ENCODE assay signal across 15 cellular contexts in genomic region chr2:31694444-31694843, GRCh38.
DNase-seq lines count a peak whose midpoint lies in the region; ATAC-seq and TF ChIP-seq lines count a peak whose summit lies in the region.
"Had no signal": no experiment of that assay in that cellular context is flagged by ENCODE, and none has a peak within 500 bp of the region (broad histone marks: within the 10 kb centered on the region; RNA-seq: fewer than 3 reads in every experiment).

No MANE protein-coding gene starts in this region.

- H3K4me1 ChIP-seq in A673 (ENCODE audit: insufficient read depth, low read length, poor library complexity, severe bottlenecking) = no peaks in the 10 kb centered on the region

- no peak for ATAC-seq in activated T-helper 17 cell treated with anti-CD3 and anti-CD28 coated beads, Interleukin-2, amount 50 U/mL, for 72 hours (replicated peaks)
- ATAC-seq in HG02678 (IDR thresholded peaks at IDR 0.05; ENCODE audit: unreplicated experiment) = no peak
- ATAC-seq: activated naive CD8-positive, alpha-beta T cell treated with anti-CD3 and anti-CD28 coated beads, Interleukin-2, amount 50 U/mL, for 24 hours; natural killer cell; stimulated activated memory B cell treated with anti-CD40 and anti-IgM and Interleukin-4, amounts not matched to agents 10 μg/mL and 1 μg/mL and 100 μg/mL, for 72 hours had no signal

- POLR2A ChIA-PET in A673 (lab: Charles Lee; ENCODE audit: low non-redundant PET) (no interaction called here), HEK293T (lab: Yijun Ruan, JAX) (no interaction called here)

- H3K4me3 Mint-ChIP-seq in activated T-helper 17 cell treated with anti-CD3 and anti-CD28 coated beads, Interleukin-2, amount 50 U/mL, for 72 hours = no peak overlapping the region
- no peak overlapping the region for H3K4me3 Mint-ChIP-seq in activated T-cell treated with anti-CD3 and anti-CD28 coated beads, Interleukin-2, amount 50 U/mL, for 24 hours
- H3K4me3 Mint-ChIP-seq: activated naive CD8-positive, alpha-beta T cell treated with anti-CD3 and anti-CD28 coated beads, Interleukin-2, amount 50 U/mL, for 24 hours; natural killer cell; stimulated activated memory B cell treated with anti-CD40 and anti-IgM and Interleukin-4, amounts not matched to agents 10 μg/mL and 1 μg/mL and 100 μg/mL, for 72 hours; T-helper 1 cell treated with Interleukin-12 subunit alpha and Interleukin-12 subunit beta and Interleukin-4 antibody, amounts not matched to agents 30 μg/mL and 1 μg/mL, for 36 hours had no signal

- H3K4me3 ChIP-seq in A673 (ENCODE audit: low read depth, low read length, poor library complexity, severe bottlenecking) (no peak overlapping the region), epithelial cell of proximal tubule (ENCODE audit: low read depth, low read length) (no peak overlapping the region)

- no peaks in the 10 kb centered on the region for H3K27me3 ChIP-seq in A673 (replicated peaks; ENCODE audit: insufficient read depth, low read depth, low read length, poor library complexity)

- DNase-seq in A673 (ENCODE audit: low spot score) (peak; percentile 37), HEK293T (ENCODE audit: extremely low spot score) (peak; percentile 21), OCI-M1 (lab: John Stamatoyannopoulos, UW) (peak; percentile 43), epithelial cell of proximal tubule (ENCODE audit: low read depth) (no peak), NCI-H2227 (lab: John Stamatoyannopoulos, UW; ENCODE audit: unreplicated experiment) (no peak)
- DNase-seq in activated T-cell treated with anti-CD3 and anti-CD28 coated beads, Interleukin-2, amount 50 U/mL, for 24 hours = no peak
- DNase-seq: activated CD8-positive, alpha-beta memory T cell treated with anti-CD3 and anti-CD28 coated beads for 24 hours; activated naive CD8-positive, alpha-beta T cell treated with anti-CD3 and anti-CD28 coated beads, Interleukin-2, amount 50 U/mL, for 24 hours; C1 segment of cervical spinal cord; natural killer cell; NCI-H345 had no signal

- no peaks in the 10 kb centered on the region for H3K4me1 Mint-ChIP-seq in activated T-helper 17 cell treated with anti-CD3 and anti-CD28 coated beads, Interleukin-2, amount 50 U/mL, for 72 hours
- H3K4me1 Mint-ChIP-seq in activated T-cell treated with anti-CD3 and anti-CD28 coated beads, Interleukin-2, amount 50 U/mL, for 24 hours (ENCODE audit: low read depth) = no peaks in the 10 kb centered on the region
- H3K4me1 Mint-ChIP-seq: activated naive CD8-positive, alpha-beta T cell treated with anti-CD3 and anti-CD28 coated beads, Interleukin-2, amount 50 U/mL, for 24 hours; natural killer cell; stimulated activated memory B cell treated with anti-CD40 and anti-IgM and Interleukin-4, amounts not matched to agents 10 μg/mL and 1 μg/mL and 100 μg/mL, for 72 hours had no signal

- H3K27ac ChIP-seq in A673 (ENCODE audit: low read depth, low read length, poor library complexity, severe bottlenecking) = no peak overlapping the region

- no peaks in the 10 kb centered on the region for H3K36me3 ChIP-seq in A673 (ENCODE audit: insufficient read depth, low read length, poor library complexity, severe bottlenecking)

- CTCF ChIA-PET in A673 (lab: Charles Lee) = no interaction called here
- CTCF ChIA-PET in HEK293T (lab: Yijun Ruan, JAX) = no interaction called here

- H3K9me3 Mint-ChIP-seq in activated T-helper 17 cell treated with anti-CD3 and anti-CD28 coated beads, Interleukin-2, amount 50 U/mL, for 72 hours = peaks cover 31% of the 10 kb centered on the region
- H3K9me3 Mint-ChIP-seq in activated T-cell treated with anti-CD3 and anti-CD28 coated beads, Interleukin-2, amount 50 U/mL, for 24 hours = peaks cover 58% of the 10 kb centered on the region

- no peak overlapping the region for H3K27ac Mint-ChIP-seq in activated T-helper 17 cell treated with anti-CD3 and anti-CD28 coated beads, Interleukin-2, amount 50 U/mL, for 72 hours
- H3K27ac Mint-ChIP-seq in activated T-cell treated with anti-CD3 and anti-CD28 coated beads, Interleukin-2, amount 50 U/mL, for 24 hours = no peak overlapping the region
- H3K27ac Mint-ChIP-seq: activated naive CD8-positive, alpha-beta T cell treated with anti-CD3 and anti-CD28 coated beads, Interleukin-2, amount 50 U/mL, for 24 hours; natural killer cell; stimulated activated memory B cell treated with anti-CD40 and anti-IgM and Interleukin-4, amounts not matched to agents 10 μg/mL and 1 μg/mL and 100 μg/mL, for 72 hours; T-helper 1 cell treated with Interleukin-12 subunit alpha and Interleukin-12 subunit beta and Interleukin-4 antibody, amounts not matched to agents 30 μg/mL and 1 μg/mL, for 36 hours had no signal

- BruUV-seq in A673 (replicated peaks; lab: Mats Ljungman, UMichigan) = no TSS peak

- TF ChIP-seq CTCF in A673 (conservative IDR thresholded peaks at IDR 0.05; ENCODE audit: low read depth, low read length) = 0 out of 2 replicates have a peak, but pooled peaks have one; percentile 28
- peak; percentile 33 for TF ChIP-seq CTCF in epithelial cell of proximal tubule (conservative IDR thresholded peaks at IDR 0.05; ENCODE audit: low read depth, low read length)

- H3K9me3 ChIP-seq in A673 (ENCODE audit: low read depth, low read length, poor library complexity, severe bottlenecking) = peaks cover 32% of the 10 kb centered on the region

- no peaks in the 10 kb centered on the region for H3K36me3 Mint-ChIP-seq in activated T-helper 17 cell treated with anti-CD3 and anti-CD28 coated beads, Interleukin-2, amount 50 U/mL, for 72 hours (ENCODE audit: low read depth)
- peaks cover 5% of the 10 kb centered on the region for H3K36me3 Mint-ChIP-seq in activated T-cell treated with anti-CD3 and anti-CD28 coated beads, Interleukin-2, amount 50 U/mL, for 24 hours (ENCODE audit: low read depth)

- H3K27me3 Mint-ChIP-seq in activated T-helper 17 cell treated with anti-CD3 and anti-CD28 coated beads, Interleukin-2, amount 50 U/mL, for 72 hours = no peaks in the 10 kb centered on the region
- no peaks in the 10 kb centered on the region for H3K27me3 Mint-ChIP-seq in activated T-cell treated with anti-CD3 and anti-CD28 coated beads, Interleukin-2, amount 50 U/mL, for 24 hours
- H3K27me3 Mint-ChIP-seq: activated naive CD8-positive, alpha-beta T cell treated with anti-CD3 and anti-CD28 coated beads, Interleukin-2, amount 50 U/mL, for 24 hours had no signal

- intact Hi-C loops in A673 (cut with micrococcal nuclease; ENCODE audit: unreplicated experiment) = no loop called here

TF ChIP-seq in HEK293T, 16 proteins besides CTCF, POLR2A, EP300 and RAD21:
- TF ChIP-seq ARNT (IDR thresholded peaks at IDR 0.05) = no peak
- TF ChIP-seq LEF1 (IDR thresholded peaks at IDR 0.05; ENCODE audit: borderline replicate concordance) = no peak
- TF ChIP-seq NFRKB (IDR thresholded peaks at IDR 0.05) = no peak
- no peak for TF ChIP-seq ZNF384 (IDR thresholded peaks at IDR 0.05)
- no peak for TF ChIP-seq BHLHE40 (IDR thresholded peaks at IDR 0.05; ENCODE audit: borderline replicate concordance)
- TF ChIP-seq SP1 (IDR thresholded peaks at IDR 0.05) = no peak
- no peak for TF ChIP-seq CTBP1 (IDR thresholded peaks at IDR 0.05; ENCODE audit: borderline replicate concordance)
- no peak for TF ChIP-seq TARDBP (IDR thresholded peaks at IDR 0.05)
- TF ChIP-seq FOXA1 (IDR thresholded peaks at IDR 0.05) = no peak
- TF ChIP-seq ELF4 (IDR thresholded peaks at IDR 0.05) = no peak
- no peak for TF ChIP-seq FOXK2 (IDR thresholded peaks at IDR 0.05)
- no peak for TF ChIP-seq PKNOX1 (IDR thresholded peaks at IDR 0.05)
- no peak for TF ChIP-seq L3MBTL2 (conservative IDR thresholded peaks at IDR 0.05)
- TF ChIP-seq FOXM1 (IDR thresholded peaks at IDR 0.05; ENCODE audit: borderline replicate concordance) = no peak
- TF ChIP-seq SUZ12 (IDR thresholded peaks at IDR 0.05) = no peak
- TF ChIP-seq HDGF (IDR thresholded peaks at IDR 0.05; ENCODE audit: borderline replicate concordance) = no peak

Comparison
In these comparisons a context has a peak if more than half of its experiments do, and no peak if none do; other contexts are left out.
1. DNase-seq: peak in A673 (single experiment), HEK293T (single experiment) and OCI-M1 (single experiment); none in epithelial cell of proximal tubule (single experiment), NCI-H2227 (single experiment) and activated T-cell treated with anti-CD3 and anti-CD28 coated beads, Interleukin-2, amount 50 U/mL, for 24 hours (single experiment).